In the genomic region with DNA sequence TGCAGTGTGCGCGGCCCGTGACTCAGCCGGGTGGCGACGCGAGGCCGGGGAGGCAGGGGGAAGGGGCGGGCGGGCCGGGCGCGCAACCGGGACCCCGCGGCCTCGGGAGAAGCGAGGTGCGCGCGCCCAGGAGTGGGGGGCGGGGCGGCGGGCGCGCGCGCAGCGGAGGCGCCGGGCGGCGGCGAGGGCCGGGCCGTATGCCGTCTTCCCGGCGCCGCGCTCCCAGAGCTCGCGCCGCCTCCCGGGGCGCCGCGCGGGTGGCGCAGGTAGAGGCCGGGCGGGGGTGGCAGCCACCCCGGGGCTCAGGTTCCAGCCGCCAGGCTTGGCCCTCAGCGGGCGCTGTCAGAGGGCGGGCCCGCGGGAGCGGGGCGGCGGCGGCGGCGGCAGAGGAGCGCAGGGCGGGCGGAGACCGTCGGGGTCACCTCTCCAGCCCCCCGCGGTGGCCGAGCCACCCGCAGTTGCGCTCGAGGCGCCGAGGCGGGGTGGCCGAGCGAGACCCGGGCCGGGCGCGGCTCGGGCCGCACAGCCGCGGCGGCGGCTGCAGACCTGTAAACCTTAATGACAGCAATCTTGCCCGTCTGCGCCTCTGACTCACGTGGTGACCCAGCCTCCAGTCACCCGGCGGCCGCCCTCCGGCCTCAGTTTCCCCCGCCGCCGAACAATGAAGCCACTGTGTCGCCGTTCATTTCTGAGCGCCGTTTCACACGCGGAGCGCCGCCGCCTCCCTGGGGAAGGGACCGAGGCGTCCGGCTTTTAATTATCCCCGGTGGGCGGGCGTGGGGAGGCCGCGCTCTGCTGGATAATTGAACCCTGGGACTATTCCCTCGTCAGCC, we compare ENCODE assay signal across 8 cellular contexts. TPM values are rescaled to one million over a fixed set of nuclear protein-coding genes. Genes with fewer than 3 reads are reported as not detected.
DNase-seq lines count a peak whose midpoint lies in the region; ATAC-seq and TF ChIP-seq lines count a peak whose summit lies in the region.

No MANE protein-coding gene starts in this region.

- peak overlapping the region; percentile 75; the same call in 1 of the 2 replicates for H3K4me2 ChIP-seq in OCI-LY7 (ENCODE audit: low read length)

- no TSS peak for BruUV-seq in OCI-LY7 (replicated peaks; lab: Mats Ljungman, UMichigan)

- H3K4me1 ChIP-seq in OCI-LY7 (ENCODE audit: insufficient read depth, low read length, poor library complexity, severe bottlenecking) = peaks cover 11% of the 10 kb centered on the region

- H3K4me1 Mint-ChIP-seq in glutamatergic neuron (ENCODE audit: low read depth, unreplicated experiment) (peaks cover 6% of the 10 kb centered on the region), progenitor cell of endocrine pancreas (ENCODE audit: low read depth) (peaks cover 17% of the 10 kb centered on the region)

- H3K36me3 ChIP-seq in OCI-LY7 (ENCODE audit: insufficient read depth, low read length) = no peaks in the 10 kb centered on the region

- peaks cover 1% of the 10 kb centered on the region for H3K9me3 Mint-ChIP-seq in glutamatergic neuron (ENCODE audit: unreplicated experiment)
- H3K9me3 Mint-ChIP-seq in progenitor cell of endocrine pancreas (ENCODE audit: low read depth) = no peaks in the 10 kb centered on the region

- no peaks in the 10 kb centered on the region for H3K79me2 ChIP-seq in OCI-LY7 (ENCODE audit: insufficient read depth, low read depth, low read length)

- peak; percentile 76 for ATAC-seq in Right ventricle myocardium inferior
- peak; percentile 56 for ATAC-seq in HG03095 (IDR thresholded peaks at IDR 0.05; ENCODE audit: unreplicated experiment)

- peaks cover 23% of the 10 kb centered on the region for H3K27me3 Mint-ChIP-seq in glutamatergic neuron (ENCODE audit: unreplicated experiment)
- peaks cover 17% of the 10 kb centered on the region for H3K27me3 Mint-ChIP-seq in progenitor cell of endocrine pancreas

- TF ChIP-seq CTCF in OCI-LY7 (conservative IDR thresholded peaks at IDR 0.05; ENCODE audit: low read length) (no peak), glutamatergic neuron (IDR thresholded peaks at IDR 0.05; ENCODE audit: partially characterized antibody, unreplicated experiment) (no peak), progenitor cell of endocrine pancreas (IDR thresholded peaks at IDR 0.05; ENCODE audit: unreplicated experiment) (no peak)

- peak overlapping the region; percentile 66 for H3K4me3 ChIP-seq in OCI-LY7 (ENCODE audit: low read depth, low read length, poor library complexity, severe bottlenecking)

- H3K36me3 Mint-ChIP-seq in glutamatergic neuron (ENCODE audit: unreplicated experiment) (no peaks in the 10 kb centered on the region), progenitor cell of endocrine pancreas (ENCODE audit: insufficient read depth) (no peaks in the 10 kb centered on the region)

- H3K4me3 Mint-ChIP-seq in glutamatergic neuron (ENCODE audit: unreplicated experiment) (peak overlapping the region; percentile 86), progenitor cell of endocrine pancreas (ENCODE audit: low read depth) (peak overlapping the region; percentile 78)

- H4K20me1 ChIP-seq in OCI-LY7 (ENCODE audit: insufficient read depth, low read length) = no peaks in the 10 kb centered on the region

- H3K27ac Mint-ChIP-seq in glutamatergic neuron (ENCODE audit: unreplicated experiment) (no peak overlapping the region), progenitor cell of endocrine pancreas (peak overlapping the region; percentile 87)

- DNase-seq in Right ventricle myocardium inferior (ENCODE audit: missing footprints) (no peak), cardiac septum (ENCODE audit: low spot score) (no peak), OCI-LY7 (ENCODE audit: low spot score) (peak; percentile 44), glutamatergic neuron (peak; percentile 50), progenitor cell of endocrine pancreas (ENCODE audit: low spot score, unreplicated experiment) (no peak), DMS114 treated with DMSO at 0.1 percent for 48 hours (lab: John Stamatoyannopoulos, UW; ENCODE audit: unreplicated experiment) (no peak)
- peak; percentile 40 for DNase-seq in activated effector memory CD4-positive, alpha-beta T cell treated with Interleukin-2 at 50 U/mL for 16 hours

- CTCF ChIA-PET in OCI-LY7 (lab: Charles Lee; ENCODE audit: unreplicated experiment) = no interaction called here

- H3K9me2 ChIP-seq in OCI-LY7 (ENCODE audit: insufficient read depth, low read length) = no peaks in the 10 kb centered on the region

- H3K27ac ChIP-seq in OCI-LY7 (ENCODE audit: low read depth, low read length, poor library complexity, severe bottlenecking) = no peak overlapping the region

- POLR2A ChIA-PET in OCI-LY7 (lab: Charles Lee) = no interaction called here

- no peak overlapping the region; the same call in none of the 2 replicates for H2AFZ ChIP-seq in OCI-LY7 (ENCODE audit: low read length)

- intact Hi-C loops in Right ventricle myocardium inferior (cut with DNase I) (loop anchor here (2.0 kb wide), 1 partner anchor 23 kb away; no protein-coding TSS in a partner anchor), cardiac septum (cut with DNase I) (loop anchor here (2.0 kb wide), 1 partner anchor 19 kb away; no protein-coding TSS in a partner anchor), OCI-LY7 (cut with micrococcal nuclease; ENCODE audit: unreplicated experiment) (no loop called here)

- H3K9me3 ChIP-seq in OCI-LY7 (ENCODE audit: low read length) = no peaks in the 10 kb centered on the region

RNA-seq across cellular contexts. Expression of a gene that starts 25.3 kb away (rescaled TPM):
- total RNA-seq in Right ventricle myocardium inferior (12.0 TPM), cardiac septum (42.4 TPM), OCI-LY7 (2022) (2.9 and 3.2 TPM in 2 replicates), glutamatergic neuron (ENCODE audit: unreplicated experiment) (10.8 TPM), progenitor cell of endocrine pancreas (24.3 and 27.8 TPM in 2 replicates)
- 13.5 and 15.1 TPM in 2 replicates for total RNA-seq in OCI-LY7 (2014; rRNA removed; shearing (Covaris generic))

Comparison
In these comparisons a context has a peak if more than half of its experiments do, and no peak if none do; other contexts are left out.
1. DNase-seq: peak in OCI-LY7 (single experiment), activated effector memory CD4-positive, alpha-beta T cell treated with Interleukin-2 at 50 U/mL for 16 hours (single experiment) and glutamatergic neuron (single experiment); none in Right ventricle myocardium inferior (single experiment), cardiac septum (single experiment), progenitor cell of endocrine pancreas (single experiment) and DMS114 treated with DMSO at 0.1 percent for 48 hours (single experiment).